In the genomic region with DNA sequence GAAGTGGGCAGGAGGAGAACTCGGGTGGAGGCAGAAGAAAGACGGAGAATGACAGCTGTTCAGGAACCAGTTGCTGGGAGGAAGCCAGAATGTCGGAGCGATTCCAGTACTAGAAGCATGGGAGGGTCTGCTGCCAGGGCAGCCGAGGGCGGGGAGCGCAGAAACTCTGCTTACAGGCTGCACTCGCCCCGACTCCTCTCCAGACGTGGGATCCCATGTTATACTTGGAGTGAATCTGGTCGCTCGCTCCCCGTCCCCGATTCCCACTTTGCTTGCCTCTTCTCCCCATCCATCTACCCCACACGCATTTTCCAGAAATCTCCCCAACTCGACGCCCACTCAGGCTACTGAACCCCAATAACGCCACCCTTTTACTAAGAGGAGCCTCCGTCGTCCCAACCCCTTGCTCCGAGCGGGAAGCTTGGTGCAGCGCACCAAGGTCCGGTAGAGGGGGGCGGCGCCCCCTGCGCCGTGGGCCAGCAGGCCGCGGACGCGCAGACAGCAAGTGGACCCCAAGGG, we compare ENCODE assay signal across 9 cellular contexts. TPM values are rescaled to one million over a fixed set of nuclear protein-coding genes. Genes with fewer than 3 reads are reported as not detected.
A peak's percentile ranks its signal among the peaks of the same experiment; 100 is the strongest.
DNase-seq lines count a peak whose midpoint lies in the region; ATAC-seq, FAIRE-seq and TF ChIP-seq lines count a peak whose summit lies in the region.
"Had no signal": no experiment of that assay in that cellular context is flagged by ENCODE, and none has a peak within 500 bp of the region (broad histone marks: within the 10 kb centered on the region; RNA-seq: fewer than 3 reads in every experiment).

No MANE protein-coding gene starts in this region.

- H3K4me3 ChIP-seq in WERI-Rb-1 (ENCODE audit: low read depth, low read length) (peak overlapping the region; percentile 63), pancreas (peak overlapping the region; percentile 74 to 93 (median 88))

- H3K36me3 ChIP-seq in WERI-Rb-1 (no peaks in the 10 kb centered on the region), pancreas (peaks cover 0 to 12% (median 12%) of the 10 kb centered on the region in 3 donors)

- FAIRE-seq in pancreas (lab: Jason Lieb, UNC): no peak
- FAIRE-seq: A204.1 had no signal

- WGBS in pancreas, 2 donors: 0 to 1% methylated on average over 32 of the region's 32 CpGs

- no peak for TF ChIP-seq CTCF in WERI-Rb-1 (IDR thresholded peaks at IDR 0.05; ENCODE audit: low read depth, low read length)
- no peak for TF ChIP-seq CTCF in pancreas (IDR thresholded peaks at IDR 0.05)

- H3K9me3 ChIP-seq in WERI-Rb-1 (ENCODE audit: severe bottlenecking) (peaks cover 2% of the 10 kb centered on the region), pancreas (no peaks in the 10 kb centered on the region)

- peak; percentile 23 for ATAC-seq in HG02973 (IDR thresholded peaks at IDR 0.05; ENCODE audit: unreplicated experiment)
- ATAC-seq in pancreas: peak; percentile 7 to 24 (median 16)

- DNase-seq in NCI-H1092 treated with DMSO at 0.1 percent for 48 hours (lab: John Stamatoyannopoulos, UW): peak; percentile 19
- no peak for DNase-seq in NCI-H1092 (lab: John Stamatoyannopoulos, UW)
- DNase-seq in WERI-Rb-1: peak; percentile 16
- peak; percentile 66 for DNase-seq in globus pallidus (ENCODE audit: low spot score)
- peak; percentile 55 to 80 (median 72) for DNase-seq in pancreas
- DNase-seq in stimulated activated CD4-positive, alpha-beta T cell treated with anti-CD3 and anti-CD28 coated beads, Interleukin-1b, Interleukin-23, amount 100 ng/mL, for 48 hours: no peak
- no peak for DNase-seq in NCI-H2196 treated with DMSO at 0.1 percent for 48 hours (lab: John Stamatoyannopoulos, UW; ENCODE audit: unreplicated experiment)

- intact Hi-C loops in pancreas (cut with DNase I): no loop called here

- H3K27ac ChIP-seq in WERI-Rb-1: no peak overlapping the region
- peak overlapping the region; percentile 87 to 98 (median 94) for H3K27ac ChIP-seq in pancreas

- H3K27me3 ChIP-seq in WERI-Rb-1 (ENCODE audit: insufficient read depth, low read depth, severe bottlenecking): no peaks in the 10 kb centered on the region
- no peaks in the 10 kb centered on the region for H3K27me3 ChIP-seq in pancreas

- peaks cover 0 to 25% (median 0%) of the 10 kb centered on the region in 3 donors for H3K4me1 ChIP-seq in pancreas

RNA-seq across cellular contexts. Expression of a gene that starts 0.7 kb away (rescaled TPM):
- 1,000 to 10,000 TPM in 4 of 6 donors, 100 to 1,000 TPM in 2; 862 to 1,576 (median 1,249) TPM for total RNA-seq in pancreas
- 100 to 1,000 TPM; 343 to 367 TPM for polyA plus RNA-seq in pancreas

Comparison
In these comparisons a context has a peak if more than half of its experiments do, and no peak if none do; other contexts are left out.
1. DNase-seq: peak in NCI-H1092 treated with DMSO at 0.1 percent for 48 hours (single experiment), WERI-Rb-1 (single experiment), globus pallidus (single experiment) and pancreas (6 of 6); none in NCI-H1092 (single experiment), stimulated activated CD4-positive, alpha-beta T cell treated with anti-CD3 and anti-CD28 coated beads, Interleukin-1b, Interleukin-23, amount 100 ng/mL, for 48 hours (single experiment) and NCI-H2196 treated with DMSO at 0.1 percent for 48 hours (single experiment).